8 cellular contexts compared by ENCODE assay signal in the genomic region with DNA sequence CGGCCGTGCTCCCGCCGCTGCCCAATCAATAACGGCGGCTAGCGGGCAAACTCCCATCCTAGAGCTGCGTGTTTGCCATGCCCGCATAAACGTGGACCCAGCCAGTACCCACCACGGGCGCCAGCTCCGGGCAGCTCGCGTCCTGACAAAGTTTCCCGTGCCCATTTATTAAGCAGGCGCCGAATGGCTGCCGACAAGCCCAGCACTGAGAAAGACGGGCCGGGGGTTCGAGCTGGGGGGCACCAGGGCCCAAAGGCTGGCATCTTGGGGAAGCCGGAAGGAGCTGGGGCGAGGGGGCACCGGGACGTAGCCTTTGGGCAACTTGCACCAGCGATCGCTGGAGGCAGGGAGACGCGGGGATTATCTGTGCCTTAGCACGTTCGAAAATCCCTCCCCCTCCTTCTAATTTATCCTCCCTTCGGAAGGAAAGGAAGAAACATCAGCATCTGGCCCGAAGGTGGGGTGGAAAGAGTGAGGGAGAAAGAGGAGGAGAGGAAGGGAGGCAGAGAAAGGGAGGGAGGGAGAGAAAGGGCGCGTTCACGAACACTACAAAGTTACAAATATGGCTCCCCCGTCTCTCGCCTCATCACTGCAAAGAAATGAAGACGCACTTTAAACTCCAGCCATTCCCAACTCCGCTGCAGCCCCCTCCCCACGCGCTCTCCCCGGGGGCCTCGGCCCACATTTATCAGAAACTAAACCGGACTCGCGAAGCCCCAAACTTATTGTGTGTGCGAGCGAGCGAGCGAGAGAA. TPM values are rescaled to one million over a fixed set of nuclear protein-coding genes. Genes with fewer than 3 reads are reported as not detected.
DNase-seq lines count a peak whose midpoint lies in the region; ATAC-seq, FAIRE-seq and TF ChIP-seq lines count a peak whose summit lies in the region.

No MANE protein-coding gene starts in this region.

- peak overlapping the region; percentile 97 to 100 (median 99) for H3K27ac ChIP-seq in transverse colon

- no peak for TF ChIP-seq CTCF in transverse colon (IDR thresholded peaks at IDR 0.05)

- H3K9me3 ChIP-seq in transverse colon, result no peaks in the 10 kb centered on the region

- peaks cover 27 to 44% (median 42%) of the 10 kb centered on the region in 4 donors for H3K4me1 Mint-ChIP-seq in naive thymus-derived CD8-positive, alpha-beta T cell

- no peak for TF ChIP-seq EP300 in transverse colon (IDR thresholded peaks at IDR 0.05; ENCODE audit: low read depth)

- peak overlapping the region; percentile 80 to 98 (median 82) for H3K4me3 ChIP-seq in transverse colon

- peak overlapping the region; percentile 92 to 100 (median 96) for H3K27ac Mint-ChIP-seq in naive thymus-derived CD8-positive, alpha-beta T cell

- H3K27me3 Mint-ChIP-seq in naive thymus-derived CD8-positive, alpha-beta T cell, result no peaks in the 10 kb centered on the region

- intact Hi-C loops in transverse colon (cut with DNase I; ENCODE audit: low total_unique reads), result no loop called here

- DNase-seq in 8988T (peak; percentile 29), GM12891 (ENCODE audit: insufficient read length, low spot score) (no peak), NCI-H69 (lab: John Stamatoyannopoulos, UW) (peak; percentile 76), activated T-helper 1 cell treated with Interleukin-2 at 50 U/mL for 16 hours (ENCODE audit: low read depth) (peak; percentile 13), fibroblast of gingiva (ENCODE audit: low read depth) (peak; percentile 65), transverse colon (peak; percentile 44)
- peak in 5 of 10 donors; percentile 25 to 66 (median 31) for DNase-seq in naive thymus-derived CD8-positive, alpha-beta T cell

- in situ Hi-C loops in transverse colon (cut with MboI; ENCODE audit: low pct_ligation_motif_present in 1 of 4, low pct_unique_long_range_greater_than_20kb in 1 of 4, low sequenced_read_pairs in 3 of 4), result no loop called here

- POLR2A ChIA-PET in naive thymus-derived CD8-positive, alpha-beta T cell (lab: Charles Lee), result interaction anchor here (0.8 to 6.3 kb wide), 12 partner anchors 11 to 1613 kb away, joined by 3 to 53 read pairs (median 6); a partner anchor contains a TSS

- H3K27me3 ChIP-seq in transverse colon, result no peaks in the 10 kb centered on the region

- peaks cover 4 to 27% (median 19%) of the 10 kb centered on the region in 4 donors for H3K4me1 ChIP-seq in transverse colon

- H3K36me3 ChIP-seq in transverse colon, result no peaks in the 10 kb centered on the region

- WGBS in transverse colon (ENCODE audit: low coverage in 1 of 2), 2 donors, result 0 to 1% methylated on average over 9 to 52 of the region's 52 CpGs

- TF ChIP-seq POLR2A in GM12891 (IDR thresholded peaks at IDR 0.05; ENCODE audit: low read depth, low read length) (0 out of 2 replicates have a peak, but pooled peaks have one; percentile 17), transverse colon (IDR thresholded peaks at IDR 0.05) (peak; percentile 14)

- peak; percentile 12 to 21 for ATAC-seq in naive thymus-derived CD8-positive, alpha-beta T cell
- ATAC-seq in HG03520 (IDR thresholded peaks at IDR 0.05; ENCODE audit: unreplicated experiment), result no peak

- H3K9me3 Mint-ChIP-seq in naive thymus-derived CD8-positive, alpha-beta T cell, result no peaks in the 10 kb centered on the region

- H3K4me3 Mint-ChIP-seq in naive thymus-derived CD8-positive, alpha-beta T cell, result peak overlapping the region; percentile 90 to 100 (median 97)

- FAIRE-seq in GM12891 (lab: Jason Lieb, UNC), result peak; percentile 73

- H3K36me3 Mint-ChIP-seq in naive thymus-derived CD8-positive, alpha-beta T cell, result peaks cover 0 to 4% (median 0%) of the 10 kb centered on the region in 3 donors

TF ChIP-seq in GM12891, 5 proteins besides CTCF, POLR2A, EP300 and RAD21:
- no peak; the same call in 1 of the 2 replicates for TF ChIP-seq TAF1 (IDR thresholded peaks at IDR 0.05; ENCODE audit: low read depth, low read length)
- no peak for TF ChIP-seq POLR2AphosphoS5 (IDR thresholded peaks at IDR 0.05; ENCODE audit: low read depth, low read length)
- no peak for TF ChIP-seq PAX5 (IDR thresholded peaks at IDR 0.05; ENCODE audit: insufficient read depth, low read length, severe bottlenecking)
- TF ChIP-seq POU2F2 (IDR thresholded peaks at IDR 0.05; ENCODE audit: low read depth, low read length), result no peak
- no peak for TF ChIP-seq SPI1 (IDR thresholded peaks at IDR 0.05; ENCODE audit: low read depth, low read length)

RNA-seq across cellular contexts. Expression of a gene that starts 1.1 kb away (rescaled TPM):
- polyA plus RNA-seq in GM12891 (2012; ENCODE audit: low read depth, missing spikeins), result 229 TPM
- total RNA-seq in naive thymus-derived CD8-positive, alpha-beta T cell, result 100 to 1,000 TPM; 129 to 131 TPM
- 10 to 100 TPM; 81.3 to 88.1 (median 84.3) TPM for polyA plus RNA-seq in naive thymus-derived CD8-positive, alpha-beta T cell
- 10 to 100 TPM; 23.9 to 92.7 (median 69.4) TPM for total RNA-seq in transverse colon
